9 cellular contexts compared by ENCODE assay signal in genomic region chr22:36355362-36355761, GRCh38. TPM values are rescaled to one million over a fixed set of nuclear protein-coding genes. Genes with fewer than 3 reads are reported as not detected.
DNase-seq lines count a peak whose midpoint lies in the region; ATAC-seq, FAIRE-seq and TF ChIP-seq lines count a peak whose summit lies in the region.
"Had no signal": no experiment of that assay in that cellular context is flagged by ENCODE, and none has a peak within 500 bp of the region (broad histone marks: within the 10 kb centered on the region; RNA-seq: fewer than 3 reads in every experiment).

No MANE protein-coding gene starts in this region.

- no peak for FAIRE-seq in small intestine (lab: Jason Lieb, UNC)

- no peaks in the 10 kb centered on the region for H3K9me3 Mint-ChIP-seq in activated CD4-positive, alpha-beta memory T cell treated with anti-CD3 and anti-CD28 coated beads for 36 hours

- DNase-seq in activated CD4-positive, alpha-beta memory T cell treated with anti-CD3 and anti-CD28 coated beads for 36 hours, result no peak
- no peak for DNase-seq in small intestine
- no peak for DNase-seq in left lobe of liver (ENCODE audit: low spot score)
- DNase-seq in CD1c-positive myeloid dendritic cell (ENCODE audit: extremely low spot score), result no peak
- no peak for DNase-seq in islet precursor cell
- DNase-seq: NCI-H1092 had no signal

- H3K36me3 ChIP-seq in HEK293 (ENCODE audit: control insufficient read depth in 2 of 2, insufficient read depth in 1 of 2, low read length in 2 of 2) (peaks cover 0 to 6% of the 10 kb centered on the region in 2 experiments; a peak in 2 of 3 replicates), gastroesophageal sphincter (no peaks in the 10 kb centered on the region), small intestine (ENCODE audit: control insufficient read depth in 2 of 2, insufficient read depth in 2 of 2, low read length in 2 of 2) (no peaks in the 10 kb centered on the region)

- CTCF ChIA-PET in HEK293 (lab: Yijun Ruan, JAX), result interaction anchor here (0.7 to 2.4 kb wide), 4 partner anchors 21 to 131 kb away, joined by 3 to 7 read pairs (median 6); no protein-coding TSS in a partner anchor
- CTCF ChIA-PET in activated CD4-positive, alpha-beta memory T cell treated with anti-CD3 and anti-CD28 coated beads for 36 hours (lab: Charles Lee), result interaction anchor here (0.7 to 3.2 kb wide), 5 partner anchors 16 to 115 kb away, joined by 3 to 13 read pairs (median 6); no protein-coding TSS in a partner anchor

- peak overlapping the region; percentile 47 for H3K4me3 Mint-ChIP-seq in activated CD4-positive, alpha-beta memory T cell treated with anti-CD3 and anti-CD28 coated beads for 36 hours

- TF ChIP-seq EP300 in gastroesophageal sphincter (IDR thresholded peaks at IDR 0.05), result no peak

- H3K9me3 ChIP-seq in HEK293 (ENCODE audit: control insufficient read depth, insufficient read depth, low read depth, low read length) (no peaks in the 10 kb centered on the region), gastroesophageal sphincter (no peaks in the 10 kb centered on the region), small intestine (ENCODE audit: control insufficient read depth, low read depth) (no peaks in the 10 kb centered on the region)

- H3K27me3 ChIP-seq in gastroesophageal sphincter, result no peaks in the 10 kb centered on the region
- H3K27me3 ChIP-seq in small intestine (ENCODE audit: control insufficient read depth in 2 of 2, insufficient read depth in 2 of 2, low read length in 2 of 2), result no peaks in the 10 kb centered on the region

- H3K4me1 ChIP-seq in HEK293 (ENCODE audit: control insufficient read depth, insufficient read depth, low read length) (peaks cover 32% of the 10 kb centered on the region), gastroesophageal sphincter (peaks cover 25 to 100% (median 90%) of the 10 kb centered on the region in 3 donors), small intestine (ENCODE audit: control insufficient read depth in 2 of 2, insufficient read depth in 1 of 2, low read depth in 1 of 2, low read length in 1 of 2) (peaks cover 14 to 56% of the 10 kb centered on the region in 2 donors)

- H3K4me1 Mint-ChIP-seq in activated CD4-positive, alpha-beta memory T cell treated with anti-CD3 and anti-CD28 coated beads for 36 hours (ENCODE audit: low read depth), result peaks cover 97% of the 10 kb centered on the region

- intact Hi-C loops in activated CD4-positive, alpha-beta memory T cell treated with anti-CD3 and anti-CD28 coated beads for 36 hours (cut with micrococcal nuclease), result loop anchor here (10.0 kb wide), 1 partner anchor 889 kb away; the partner anchor contains the start of gene RAC2

- ATAC-seq in gastroesophageal sphincter (peak; percentile 50), GM18511 (IDR thresholded peaks at IDR 0.05; ENCODE audit: unreplicated experiment) (no peak), left lobe of liver (no peak)

- no peaks in the 10 kb centered on the region for H3K27me3 Mint-ChIP-seq in activated CD4-positive, alpha-beta memory T cell treated with anti-CD3 and anti-CD28 coated beads for 36 hours

- TF ChIP-seq CTCF in HEK293 (tag by site-specific recombination; IDR thresholded peaks at IDR 0.05) (no peak), gastroesophageal sphincter (IDR thresholded peaks at IDR 0.05) (no peak)

- 0 to 10% methylated on average over 1 to 5 of the region's 6 CpGs for WGBS in gastroesophageal sphincter (ENCODE audit: low coverage in 1 of 2), 2 donors
- WGBS in small intestine, 3 donors, result 31 to 44% (median 37%) methylated on average over 6 of the region's 6 CpGs

- H3K27ac Mint-ChIP-seq in activated CD4-positive, alpha-beta memory T cell treated with anti-CD3 and anti-CD28 coated beads for 36 hours, result peak overlapping the region; percentile 94

- POLR2A ChIA-PET in HEK293 (lab: Yijun Ruan, JAX), result interaction anchor here (0.6 to 1.4 kb wide), 3 partner anchors 15 to 26 kb away, joined by 3 to 4 read pairs (median 4); no protein-coding TSS in a partner anchor
- POLR2A ChIA-PET in activated CD4-positive, alpha-beta memory T cell treated with anti-CD3 and anti-CD28 coated beads for 36 hours (lab: Charles Lee), result interaction anchor here (1.0 to 1.6 kb wide), 4 partner anchors 9 to 27 kb away, joined by 3 to 6 read pairs (median 3); no protein-coding TSS in a partner anchor

- H3K27ac ChIP-seq in HEK293 (ENCODE audit: extremely low read depth, low read depth, low read length) (no peak overlapping the region), gastroesophageal sphincter (peak overlapping the region; percentile 95 to 100 (median 99)), small intestine (ENCODE audit: low read depth in 1 of 2, low read length in 1 of 2) (peak overlapping the region; percentile 59 to 93)

- peaks cover 35% of the 10 kb centered on the region for H3K36me3 Mint-ChIP-seq in activated CD4-positive, alpha-beta memory T cell treated with anti-CD3 and anti-CD28 coated beads for 36 hours

- no peak overlapping the region for H3K4me3 ChIP-seq in HEK293 (ENCODE audit: low read depth, low read length)
- peak overlapping the region; percentile 2 to 33 for H3K4me3 ChIP-seq in gastroesophageal sphincter
- H3K4me3 ChIP-seq in small intestine (ENCODE audit: low read depth in 1 of 2, low read length in 2 of 2), result no peak overlapping the region

- peak in 1 of 2 donors; percentile 17 for TF ChIP-seq POLR2A in gastroesophageal sphincter (IDR thresholded peaks at IDR 0.05)

TF ChIP-seq in HEK293, 187 proteins besides CTCF, POLR2A, EP300 and RAD21 (continues in another document):
- TF ChIP-seq ZNF692 (tag by site-specific recombination; IDR thresholded peaks at IDR 0.05), result 0 out of 2 replicates have a peak, but pooled peaks have one; percentile 7
- TF ChIP-seq ZNF211 (tag by site-specific recombination; IDR thresholded peaks at IDR 0.05; ENCODE audit: low read depth), result no peak
- TF ChIP-seq HOXC10 (CRISPR knock-in tag; IDR thresholded peaks at IDR 0.05), result no peak
- TF ChIP-seq HOXD13 (CRISPR knock-in tag; IDR thresholded peaks at IDR 0.05; ENCODE audit: borderline replicate concordance), result no peak
- TF ChIP-seq ZNF707 (tag by site-specific recombination; IDR thresholded peaks at IDR 0.05), result no peak
- no peak for TF ChIP-seq ZNF394 (tag by site-specific recombination; IDR thresholded peaks at IDR 0.05; ENCODE audit: borderline replicate concordance)
- TF ChIP-seq ZNF341 (tag by site-specific recombination; IDR thresholded peaks at IDR 0.05; ENCODE audit: low read depth), result no peak
- TF ChIP-seq ZNF654 (tag by site-specific recombination; IDR thresholded peaks at IDR 0.05; ENCODE audit: low read depth), result no peak
- no peak for TF ChIP-seq ZNF169 (tag by site-specific recombination; IDR thresholded peaks at IDR 0.05)
- TF ChIP-seq BCL6B (tag by site-specific recombination; IDR thresholded peaks at IDR 0.05), result no peak
- TF ChIP-seq ZNF366 (tag by site-specific recombination; conservative IDR thresholded peaks at IDR 0.05), result 0 out of 2 replicates have a peak, but pooled peaks have one; percentile 30
- no peak for TF ChIP-seq ZNF449 (tag by site-specific recombination; IDR thresholded peaks at IDR 0.05)

RNA-seq across cellular contexts. Expression of gene MYH9, which starts 32.4 kb away (rescaled TPM):
- total RNA-seq in activated CD4-positive, alpha-beta memory T cell treated with anti-CD3 and anti-CD28 coated beads for 36 hours, result 100 to 1,000 TPM; 712 to 720 TPM
- total RNA-seq in gastroesophageal sphincter, result 100 to 1,000 TPM; 304 to 366 (median 322) TPM
- polyA plus RNA-seq in small intestine, result 100 to 1,000 TPM in 2 of 3 donors, 10 to 100 TPM in 1; 95.4 to 156 (median 130) TPM
- 204 TPM for total RNA-seq in left lobe of liver

Comparison
In these comparisons a context has a peak if more than half of its experiments do, and no peak if none do; other contexts are left out.
1. H3K4me3 ChIP-seq: peak in gastroesophageal sphincter (2 of 2); none in HEK293 (single experiment) and small intestine (0 of 2).